In genomic region chr2:30147715-30148611, GRCh38 we compare ENCODE assay signal across 1 cellular context.
TF ChIP-seq lines count a peak whose summit lies in the region.

No MANE protein-coding gene starts in this region.

TF ChIP-seq in K562, 482 proteins besides CTCF, POLR2A, EP300 and RAD21 (continued from another document and continues in another):
- no peak for TF ChIP-seq PKNOX1 (IDR thresholded peaks at IDR 0.05)
- no peak for TF ChIP-seq HNRNPUL1 (IDR thresholded peaks at IDR 0.05; ENCODE audit: low read length)
- TF ChIP-seq CTBP1 (IDR thresholded peaks at IDR 0.05; ENCODE audit: borderline replicate concordance): no peak; the same call in 1 of the 2 replicates
- TF ChIP-seq HNRNPL (IDR thresholded peaks at IDR 0.05; ENCODE audit: low read depth, low read length): no peak
- TF ChIP-seq ZBED1 (IDR thresholded peaks at IDR 0.05): no peak
- TF ChIP-seq ZSCAN29 (IDR thresholded peaks at IDR 0.05): no peak
- no peak for TF ChIP-seq BCL6 (CRISPR knock-in tag; IDR thresholded peaks at IDR 0.05)
- TF ChIP-seq GATAD2A (IDR thresholded peaks at IDR 0.05): 0 out of 2 replicates have a peak, but pooled peaks have one; percentile 40
- peak; percentile 67 for TF ChIP-seq POLR2G (IDR thresholded peaks at IDR 0.05; ENCODE audit: low read depth, low read length)
- no peak for TF ChIP-seq PRMT5 (CRISPR knock-in tag; IDR thresholded peaks at IDR 0.05)
- TF ChIP-seq RHOXF2B (CRISPR knock-in tag; conservative IDR thresholded peaks at IDR 0.05): no peak
- no peak for TF ChIP-seq ZBTB34 (CRISPR knock-in tag; IDR thresholded peaks at IDR 0.05)
- TF ChIP-seq MTA2 (IDR thresholded peaks at IDR 0.05; ENCODE audit: low read depth): 0 out of 2 replicates have a peak, but pooled peaks have one; percentile 14
- TF ChIP-seq CGGBP1 (CRISPR knock-in tag; IDR thresholded peaks at IDR 0.05): no peak; the same call in 1 of the 2 replicates
- TF ChIP-seq HEY1 (CRISPR knock-in tag; IDR thresholded peaks at IDR 0.05; ENCODE audit: borderline replicate concordance): no peak
- no peak for TF ChIP-seq POLR3G (IDR thresholded peaks at IDR 0.05; ENCODE audit: extremely low read depth, insufficient read length, insufficient replicate concordance)
- no peak for TF ChIP-seq ZNF280B (CRISPR knock-in tag; IDR thresholded peaks at IDR 0.05)
- no peak for TF ChIP-seq SMARCE1 (IDR thresholded peaks at IDR 0.05)
- no peak for TF ChIP-seq LARP7 (IDR thresholded peaks at IDR 0.05)
- no peak for TF ChIP-seq FOSL1 (tag; conservative IDR thresholded peaks at IDR 0.05)
- TF ChIP-seq PYGO2 (tag; IDR thresholded peaks at IDR 0.05): no peak
- no peak for TF ChIP-seq MAX (CRISPR knock-in tag; IDR thresholded peaks at IDR 0.05)
- no peak; the same call in 1 of the 2 replicates for TF ChIP-seq CHAMP1 (IDR thresholded peaks at IDR 0.05)
- TF ChIP-seq KDM5B (IDR thresholded peaks at IDR 0.05; ENCODE audit: insufficient replicate concordance, low read depth, low read length): peak; percentile 43
- TF ChIP-seq MED1 (CRISPR knock-in tag; IDR thresholded peaks at IDR 0.05; ENCODE audit: borderline replicate concordance): no peak
- TF ChIP-seq BHLHE40 (IDR thresholded peaks at IDR 0.05; ENCODE audit: low read length): peak; percentile 35; the same call in 1 of the 2 replicates
- no peak for TF ChIP-seq NCOA6 (IDR thresholded peaks at IDR 0.05)
- TF ChIP-seq BRD4 (IDR thresholded peaks at IDR 0.05): no peak
- no peak for TF ChIP-seq ZNF384 (IDR thresholded peaks at IDR 0.05; ENCODE audit: low read depth, low read length)
- TF ChIP-seq TSHZ1 (CRISPR knock-in tag; IDR thresholded peaks at IDR 0.05): no peak
- no peak for TF ChIP-seq ZNF583 (CRISPR knock-in tag; IDR thresholded peaks at IDR 0.05)
- TF ChIP-seq ZBTB17 (CRISPR knock-in tag; IDR thresholded peaks at IDR 0.05): no peak
- TF ChIP-seq ZNF316 (IDR thresholded peaks at IDR 0.05): no peak
- no peak for TF ChIP-seq CEBPG (CRISPR knock-in tag; IDR thresholded peaks at IDR 0.05)
- no peak for TF ChIP-seq CEBPG (tag; conservative IDR thresholded peaks at IDR 0.05 in 1 of 2, IDR thresholded peaks at IDR 0.05 in 1 of 2)
- no peak for TF ChIP-seq GTF2F1 (IDR thresholded peaks at IDR 0.05; ENCODE audit: low read depth, low read length)
- no peak for TF ChIP-seq ZNF174 (CRISPR knock-in tag; IDR thresholded peaks at IDR 0.05)
- no peak for TF ChIP-seq ZNF436 (CRISPR knock-in tag; IDR thresholded peaks at IDR 0.05)
- TF ChIP-seq ZNF57 (CRISPR knock-in tag; IDR thresholded peaks at IDR 0.05): no peak
- no peak for TF ChIP-seq MEF2A (IDR thresholded peaks at IDR 0.05; ENCODE audit: control insufficient read depth, low read depth, low read length)
- no peak for TF ChIP-seq SRSF9 (IDR thresholded peaks at IDR 0.05; ENCODE audit: borderline replicate concordance, low read depth, low read length)
- no peak for TF ChIP-seq KLF10 (CRISPR knock-in tag; IDR thresholded peaks at IDR 0.05)
- no peak for TF ChIP-seq DIDO1 (tag; IDR thresholded peaks at IDR 0.05; ENCODE audit: low read depth)
- TF ChIP-seq SOX6 (IDR thresholded peaks at IDR 0.05): no peak
- TF ChIP-seq TGIF2 (CRISPR knock-in tag; IDR thresholded peaks at IDR 0.05): no peak
- no peak for TF ChIP-seq SAFB (IDR thresholded peaks at IDR 0.05; ENCODE audit: borderline replicate concordance, low read depth, low read length)
- no peak for TF ChIP-seq RBBP5 (IDR thresholded peaks at IDR 0.05; ENCODE audit: borderline replicate concordance, insufficient read depth, low read length, poor library complexity, severe bottlenecking)
- no peak for TF ChIP-seq RERE (CRISPR knock-in tag; IDR thresholded peaks at IDR 0.05; ENCODE audit: borderline replicate concordance)
- no peak for TF ChIP-seq ZNF140 (CRISPR knock-in tag; IDR thresholded peaks at IDR 0.05)
- TF ChIP-seq PTRF (tag; IDR thresholded peaks at IDR 0.05): no peak
- TF ChIP-seq ATF6 (CRISPR knock-in tag; IDR thresholded peaks at IDR 0.05): no peak
- TF ChIP-seq ZNF143 (CRISPR knock-in tag; IDR thresholded peaks at IDR 0.05): no peak
- no peak for TF ChIP-seq KLF16 (IDR thresholded peaks at IDR 0.05)
- TF ChIP-seq EP400 (IDR thresholded peaks at IDR 0.05): no peak
- TF ChIP-seq ZNF3 (CRISPR knock-in tag; IDR thresholded peaks at IDR 0.05): no peak
- peak; percentile 92 for TF ChIP-seq USF1 (CRISPR knock-in tag; IDR thresholded peaks at IDR 0.05)
